11 cellular contexts compared by ENCODE assay signal in the genomic region with DNA sequence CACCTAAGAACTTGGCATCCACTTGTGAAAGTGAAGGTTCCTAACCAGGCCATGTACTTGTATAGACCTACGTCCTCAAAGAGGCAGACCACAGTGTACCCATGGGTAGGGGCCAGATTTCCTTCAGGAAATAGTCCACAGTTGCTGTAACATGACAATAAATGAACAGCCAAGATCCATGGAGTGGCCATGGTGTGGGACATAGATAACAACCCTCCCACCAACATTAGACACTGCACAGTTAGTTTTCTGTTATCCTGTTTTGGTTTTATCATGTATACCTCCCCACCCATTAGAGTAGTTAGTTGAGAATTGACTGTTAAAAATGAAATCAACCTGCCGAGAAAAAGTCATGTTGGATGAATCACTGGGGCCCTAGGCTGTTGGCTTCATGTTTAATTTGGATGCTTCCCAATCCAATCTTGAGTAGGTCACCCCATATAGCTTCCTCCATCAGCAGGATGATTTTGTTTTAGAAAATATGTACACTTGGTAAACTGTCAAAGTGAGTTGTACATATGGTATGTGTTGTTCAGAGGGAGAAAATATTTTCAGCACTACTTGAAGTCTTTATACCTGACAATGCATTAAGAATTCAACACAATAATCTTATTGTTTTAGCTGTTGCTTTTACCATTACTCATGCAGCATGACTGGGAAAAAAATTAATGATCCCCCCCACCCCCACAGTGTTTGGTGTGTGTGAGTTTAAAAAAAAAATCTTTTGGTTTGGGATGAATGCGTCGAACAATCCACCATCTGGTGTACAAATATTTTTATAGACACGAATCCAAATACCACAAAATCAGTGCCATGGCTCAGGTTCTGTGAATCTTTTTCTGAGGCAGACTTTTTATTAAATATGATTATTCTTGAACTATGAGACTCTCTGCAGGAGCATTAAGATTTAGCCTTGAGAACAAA.
DNase-seq lines count a peak whose midpoint lies in the region; ATAC-seq, FAIRE-seq and TF ChIP-seq lines count a peak whose summit lies in the region.
"Had no signal": no experiment of that assay in that cellular context is flagged by ENCODE, and none has a peak within 500 bp of the region (broad histone marks: within the 10 kb centered on the region; RNA-seq: fewer than 3 reads in every experiment).

No MANE protein-coding gene starts in this region.

- peak; percentile 81 for ATAC-seq in IMR-90 (ENCODE audit: low read depth)
- peak; percentile 44; the same call in 2 of the 3 replicates for ATAC-seq in HepG2
- no peak for ATAC-seq in HG03175 (IDR thresholded peaks at IDR 0.05; ENCODE audit: unreplicated experiment)

- H3K9ac ChIP-seq in IMR-90 (ENCODE audit: low read depth, low read length) (no peak overlapping the region), mammary epithelial cell (ENCODE audit: insufficient read depth, low read length) (peak overlapping the region; percentile 66), HepG2 (ENCODE audit: insufficient read depth, low read depth, low read length) (no peak overlapping the region)

- peak overlapping the region; percentile 94 for H4K91ac ChIP-seq in IMR-90 (ENCODE audit: insufficient read depth, low read depth, low read length)

- H2AFZ ChIP-seq in IMR-90 (replicated peaks; ENCODE audit: low read length, poor library complexity), result peak overlapping the region; percentile 63
- H2AFZ ChIP-seq in mammary epithelial cell (ENCODE audit: low read depth, low read length), result peak overlapping the region; percentile 23
- no peak overlapping the region for H2AFZ ChIP-seq in HepG2 (ENCODE audit: low read length)

- intact Hi-C loops in IMR-90 (cut with micrococcal nuclease) (loop anchor here (1.0 to 5.0 kb wide), 3 partner anchors 78 to 287 kb away; no protein-coding TSS in a partner anchor), mammary epithelial cell (cut with micrococcal nuclease) (loop anchor here (1.0 to 2.0 kb wide), 3 partner anchors 25 to 89 kb away; a partner anchor contains a TSS), HepG2 (cut with micrococcal nuclease; ENCODE audit: unreplicated experiment) (no loop called here)

- BruUV-seq in IMR-90 (replicated peaks; lab: Mats Ljungman, UMichigan) (no TSS peak), mammary epithelial cell (replicated peaks; lab: Mats Ljungman, UMichigan) (no TSS peak), HepG2 (replicated peaks; lab: Mats Ljungman, UMichigan) (no TSS peak)

- H3K79me1 ChIP-seq in IMR-90 (ENCODE audit: low read depth in 1 of 2, low read length in 2 of 2), result peaks cover 0 to 7% of the 10 kb centered on the region in 2 experiments; a peak in 1 of 4 replicates

- peak overlapping the region; percentile 95 for H3K14ac ChIP-seq in IMR-90 (replicated peaks; ENCODE audit: low read depth, low read length)

- peaks cover 37% of the 10 kb centered on the region for H3K4me1 ChIP-seq in IMR-90 (ENCODE audit: control insufficient read depth, insufficient read depth, low read length)
- peaks cover 68% of the 10 kb centered on the region for H3K4me1 ChIP-seq in mammary epithelial cell (ENCODE audit: insufficient read depth, low read length)
- H3K4me1 ChIP-seq in HepG2 (ENCODE audit: insufficient read depth, low read length), result peaks cover 55% of the 10 kb centered on the region

- H4K8ac ChIP-seq in IMR-90 (ENCODE audit: low read depth in 2 of 2, low read length in 2 of 2), result peak overlapping the region; percentile 42 to 98

- in situ Hi-C loops in IMR-90 (cut with MboI; ENCODE audit: low sequenced_read_pairs) (loop anchor here (5.0 to 25.0 kb wide), 2 partner anchors 83 to 438 kb away; a partner anchor contains a TSS), mammary epithelial cell (cut with MboI; ENCODE audit: low sequenced_read_pairs in 2 of 2) (no loop called here), HepG2 (cut with HindIII; ENCODE audit: extremely low pct_ligation_motif_present, low pct_unique_long_range_greater_than_20kb) (no loop called here)

- POLR2A ChIA-PET in IMR-90 (lab: Charles Lee; ENCODE audit: unreplicated experiment) (interaction anchor here (0.6 kb wide), 1 partner anchor 41 kb away, joined by 3 read pairs; no protein-coding TSS in a partner anchor), HepG2 (lab: Yijun Ruan, JAX) (interaction anchor here (0.8 to 1.2 kb wide), 2 partner anchors 9 to 263 kb away, joined by 3 to 9 read pairs; no protein-coding TSS in a partner anchor)

- H3K4me3 ChIP-seq in IMR-90 (ENCODE audit: insufficient read depth, low read depth, low read length) (no peak overlapping the region), mammary epithelial cell (replicated peaks in 1 of 3; ENCODE audit: insufficient read depth in 1 of 3, low read depth in 2 of 3, low read length in 3 of 3) (peak overlapping the region in 1 of 3 experiments; percentile 10), HepG2 (replicated peaks in 1 of 3; ENCODE audit: insufficient read depth in 1 of 3, low read depth in 2 of 3, low read length in 3 of 3) (no peak overlapping the region)
- H3K4me3 ChIP-seq: right lobe of liver had no signal

- H3K27ac ChIP-seq in IMR-90 (ENCODE audit: insufficient read depth, low read length), result peak overlapping the region; percentile 98
- peak overlapping the region; percentile 93 for H3K27ac ChIP-seq in mammary epithelial cell (ENCODE audit: insufficient read depth, low read depth, low read length)
- peak overlapping the region; percentile 6 for H3K27ac ChIP-seq in HepG2 (ENCODE audit: extremely low read length, insufficient read depth, low read length)

- TF ChIP-seq RAD21 in IMR-90 (IDR thresholded peaks at IDR 0.05; ENCODE audit: low read length) (no peak; the same call in 1 of the 2 replicates), HepG2 (CRISPR knock-in tag; IDR thresholded peaks at IDR 0.05) (no peak)

- H2BK120ac ChIP-seq in IMR-90 (ENCODE audit: low read depth, low read length), result peak overlapping the region; percentile 99

- TF ChIP-seq CTCF in IMR-90 (conservative IDR thresholded peaks at IDR 0.05; ENCODE audit: low read depth, low read length), result no peak
- TF ChIP-seq CTCF in mammary epithelial cell (conservative IDR thresholded peaks at IDR 0.05 in 1 of 2, IDR thresholded peaks at IDR 0.05 in 1 of 2; ENCODE audit: extremely low read depth in 1 of 2, insufficient read depth in 1 of 2, low read depth in 1 of 2, low read length in 2 of 2), result no peak
- TF ChIP-seq CTCF in HepG2 (CRISPR knock-in tag; IDR thresholded peaks at IDR 0.05), result no peak

- peak overlapping the region; percentile 100 for H2BK5ac ChIP-seq in IMR-90 (ENCODE audit: low read depth, low read length, poor library complexity, severe bottlenecking)

- H3K79me2 ChIP-seq in mammary epithelial cell (ENCODE audit: insufficient read depth, low read length), result no peaks in the 10 kb centered on the region
- no peaks in the 10 kb centered on the region for H3K79me2 ChIP-seq in HepG2 (ENCODE audit: insufficient read depth, low read length)

- peak overlapping the region; percentile 71 for H3K4me2 ChIP-seq in IMR-90 (ENCODE audit: low read depth, low read length)
- peak overlapping the region; percentile 67 for H3K4me2 ChIP-seq in mammary epithelial cell (ENCODE audit: insufficient read depth, low read depth, low read length)
- H3K4me2 ChIP-seq in HepG2 (ENCODE audit: low read depth, low read length), result no peak overlapping the region

- no peaks in the 10 kb centered on the region for H3K9me3 ChIP-seq in IMR-90 (ENCODE audit: control insufficient read depth, insufficient read depth, low read length)
- no peaks in the 10 kb centered on the region for H3K9me3 ChIP-seq in mammary epithelial cell (replicated peaks; ENCODE audit: insufficient read depth, low read length)
- no peaks in the 10 kb centered on the region for H3K9me3 ChIP-seq in HepG2 (ENCODE audit: low read length)
- H3K9me3 ChIP-seq: right lobe of liver had no signal

- dilution Hi-C loops in IMR-90 (cut with HindIII; ENCODE audit: low sequenced_read_pairs, unreplicated experiment), result no loop called here
- dilution Hi-C loops in mammary epithelial cell (cut with HindIII; ENCODE audit: low sequenced_read_pairs), result no loop called here

- peak overlapping the region; percentile 99 for H2BK20ac ChIP-seq in IMR-90 (ENCODE audit: low read depth, low read length)

- H4K20me1 ChIP-seq in IMR-90 (ENCODE audit: insufficient read depth, low read length) (no peaks in the 10 kb centered on the region), mammary epithelial cell (ENCODE audit: insufficient read depth, low read length) (no peaks in the 10 kb centered on the region), HepG2 (ENCODE audit: insufficient read depth, low read length) (no peaks in the 10 kb centered on the region)

- peak overlapping the region; percentile 95 for H3K23ac ChIP-seq in IMR-90 (ENCODE audit: low read depth, low read length)

- H4K5ac ChIP-seq in IMR-90 (ENCODE audit: low read depth, low read length), result peak overlapping the region; percentile 98

- TF ChIP-seq EP300 in HepG2 (IDR thresholded peaks at IDR 0.05; ENCODE audit: low read depth in 2 of 2, low read length in 2 of 2) (no peak), HepG2 (CRISPR knock-in tag; IDR thresholded peaks at IDR 0.05; ENCODE audit: borderline replicate concordance) (no peak)

- peak overlapping the region; percentile 79 for H3K56ac ChIP-seq in IMR-90 (ENCODE audit: extremely low read depth, insufficient read depth, low read length)

- no peaks in the 10 kb centered on the region for H3K36me3 ChIP-seq in IMR-90 (ENCODE audit: control insufficient read depth, insufficient read depth, low read length)
- H3K36me3 ChIP-seq in mammary epithelial cell (ENCODE audit: insufficient read depth, low read length), result no peaks in the 10 kb centered on the region
- no peaks in the 10 kb centered on the region for H3K36me3 ChIP-seq in HepG2 (replicated peaks in 1 of 2; ENCODE audit: control insufficient read depth in 1 of 2, insufficient read depth in 2 of 2, low read length in 2 of 2)
- H3K36me3 ChIP-seq: right lobe of liver had no signal

- FAIRE-seq in HepG2 (lab: Jason Lieb, UNC), result no peak

- H3K4ac ChIP-seq in IMR-90 (ENCODE audit: low read depth, low read length), result peak overlapping the region; percentile 94

- H3K27me3 ChIP-seq in IMR-90 (ENCODE audit: control insufficient read depth, insufficient read depth, low read length) (no peaks in the 10 kb centered on the region), mammary epithelial cell (ENCODE audit: insufficient read depth, low read length) (no peaks in the 10 kb centered on the region), HepG2 (ENCODE audit: control insufficient read depth in 1 of 2, insufficient read depth in 2 of 2, low read length in 2 of 2) (no peaks in the 10 kb centered on the region)
- H3K27me3 ChIP-seq: right lobe of liver had no signal

- H2BK15ac ChIP-seq in IMR-90 (ENCODE audit: low read depth, low read length), result peak overlapping the region; percentile 83; the same call in 2 of the 3 replicates

- H3K18ac ChIP-seq in IMR-90 (ENCODE audit: low read depth, low read length), result peak overlapping the region; percentile 100

- peak; percentile 97 for DNase-seq in A172 (ENCODE audit: low spot score)
- peak; percentile 99 for DNase-seq in IMR-90
- peak; percentile 99 for DNase-seq in mammary epithelial cell
- peak; percentile 75 for DNase-seq in HepG2 (ENCODE audit: low spot score)
- no peak for DNase-seq in NCI-H748 (lab: John Stamatoyannopoulos, UW; ENCODE audit: unreplicated experiment)
- no peak for DNase-seq in SIG-M5 treated with dmso at 0.1 percent for 504 hours (lab: John Stamatoyannopoulos, UW; ENCODE audit: unreplicated experiment)
- DNase-seq in NCI-H1417 (lab: John Stamatoyannopoulos, UW), result no peak
- DNase-seq: activated naive CD4-positive, alpha-beta T cell treated with anti-CD3 and anti-CD28 coated beads, Interleukin-2, amount 50 U/mL, for 16 hours; NCI-H2029 treated with DMSO at 0.1 percent for 48 hours; right lobe of liver had no signal

- CTCF ChIA-PET in IMR-90 (lab: Yijun Ruan, JAX) (interaction anchor here (0.6 to 1.7 kb wide), 5 partner anchors 10 to 300 kb away, joined by 3 to 6 read pairs (median 3); no protein-coding TSS in a partner anchor), mammary epithelial cell (lab: Charles Lee; ENCODE audit: low non-redundant PET) (interaction anchor here (0.5 to 0.8 kb wide), 3 partner anchors 78 to 337 kb away, joined by 5 to 8 read pairs (median 6); no protein-coding TSS in a partner anchor), HepG2 (lab: Yijun Ruan, JAX; ENCODE audit: low intra/inter-chr PET ratio, low total read pairs) (no interaction called here)

- peak overlapping the region; percentile 93 for H2AK5ac ChIP-seq in IMR-90 (ENCODE audit: low read depth, low read length)

- H2AK9ac ChIP-seq in IMR-90 (replicated peaks; ENCODE audit: low read depth, low read length, poor library complexity), result peak overlapping the region; percentile 94

- H3K9me1 ChIP-seq in IMR-90 (ENCODE audit: insufficient read depth, low read length), result peaks cover 16% of the 10 kb centered on the region

- TF ChIP-seq POLR2A in IMR-90 (IDR thresholded peaks at IDR 0.05; ENCODE audit: low read depth, low read length) (no peak), HepG2 (IDR thresholded peaks at IDR 0.05; ENCODE audit: insufficient read depth in 1 of 2, low read depth in 2 of 2, low read length in 2 of 2) (no peak)

- no CpG with 5 or more reads among the region's 5 CpGs for WGBS in IMR-90 (ENCODE audit: extremely low coverage in 2 of 2, insufficient read length in 1 of 2), 2 experiments
- WGBS in mammary epithelial cell (ENCODE audit: low coverage, missing lambda C conversion rate), result 0% methylated on average over 5 of the region's 5 CpGs
- WGBS in HepG2 (ENCODE audit: low lambda C conversion rate), result 62% methylated on average over 5 of the region's 5 CpGs

Comparison
In these comparisons a context has a peak if more than half of its experiments do, and no peak if none do; other contexts are left out.
1. DNase-seq: peak in A172 (single experiment), IMR-90 (single experiment), mammary epithelial cell (single experiment) and HepG2 (single experiment); none in NCI-H748 (single experiment), SIG-M5 treated with dmso at 0.1 percent for 504 hours (single experiment) and NCI-H1417 (0 of 3).
2. H3K27ac ChIP-seq: peak in every context shown above with its lines; median percentile 98 in IMR-90; 93 in mammary epithelial cell; 6 in HepG2.